In genomic region chr20:63864978-63865640, GRCh38 we compare ENCODE assay signal across 8 cellular contexts. TPM values are rescaled to one million over a fixed set of nuclear protein-coding genes. Genes with fewer than 3 reads are reported as not detected.
A peak's percentile ranks its signal among the peaks of the same experiment; 100 is the strongest.
DNase-seq lines count a peak whose midpoint lies in the region; ATAC-seq and TF ChIP-seq lines count a peak whose summit lies in the region.

Gene TPD52L2 (plus strand): TSS chr20:63865270. CDS start chr20:63865366, 96 bp downstream.

- peak within 1 kb of the TSS; percentile 87 to 99 (median 96) for H3K27ac Mint-ChIP-seq in CD4-positive, alpha-beta memory T cell

- no peaks in the 10 kb centered on the region for H3K27me3 ChIP-seq in CD4-positive, alpha-beta memory T cell (ENCODE audit: insufficient read depth, low read length)
- H3K27me3 ChIP-seq in lower lobe of right lung (ENCODE audit: low read depth), result no peaks in the 10 kb centered on the region

- H3K27me3 Mint-ChIP-seq in CD4-positive, alpha-beta memory T cell, result no peaks in the 10 kb centered on the region

- TF ChIP-seq CTCF in lower lobe of right lung (IDR thresholded peaks at IDR 0.05), result no peak

- ATAC-seq in GM19463 (IDR thresholded peaks at IDR 0.05; ENCODE audit: unreplicated experiment) (peak; percentile 77), lower lobe of right lung (peak; percentile 96)

- peak within 1 kb of the TSS; percentile 81 for H3K27ac ChIP-seq in CD4-positive, alpha-beta memory T cell (ENCODE audit: low read depth, low read length)
- peak within 1 kb of the TSS; percentile 96 for H3K27ac ChIP-seq in lower lobe of right lung

- H3K36me3 ChIP-seq in CD4-positive, alpha-beta memory T cell (ENCODE audit: insufficient read depth, low read length), result peaks cover 9% of the 10 kb centered on the region
- peaks cover 38% of the 10 kb centered on the region for H3K36me3 ChIP-seq in lower lobe of right lung

- H3K9me3 ChIP-seq in CD4-positive, alpha-beta memory T cell (ENCODE audit: control insufficient read depth in 1 of 2, low read length in 2 of 2), result no peaks in the 10 kb centered on the region
- no peaks in the 10 kb centered on the region for H3K9me3 ChIP-seq in lower lobe of right lung

- H3K4me3 ChIP-seq in CD4-positive, alpha-beta memory T cell (ENCODE audit: low read length in 2 of 2), result peak within 1 kb of the TSS; percentile 81 to 90
- peak within 1 kb of the TSS; percentile 65 for H3K4me3 ChIP-seq in lower lobe of right lung

- peaks cover 0 to 2% (median 0%) of the 10 kb centered on the region in 8 donors for H3K9me3 Mint-ChIP-seq in CD4-positive, alpha-beta memory T cell

- CTCF ChIA-PET in CD4-positive, alpha-beta memory T cell (lab: Charles Lee; ENCODE audit: partially characterized antibody), result interaction anchor here (0.7 to 4.8 kb wide), 15 partner anchors 79 to 371 kb away, joined by 3 to 39 read pairs (median 4); partner anchors contain the start of genes ARFRP1, PRPF6, PTK6 and UCKL1

- peaks cover 29% of the 10 kb centered on the region for H3K4me1 ChIP-seq in CD4-positive, alpha-beta memory T cell (ENCODE audit: insufficient read depth, low read length)
- peaks cover 29% of the 10 kb centered on the region for H3K4me1 ChIP-seq in lower lobe of right lung

- POLR2A ChIA-PET in CD4-positive, alpha-beta memory T cell (lab: Charles Lee; ENCODE audit: partially characterized antibody), result interaction anchor here (0.8 to 3.8 kb wide), 33 partner anchors 10 to 369 kb away, joined by 3 to 37 read pairs (median 5); partner anchors contain the start of genes ARFRP1, HELZ2, LIME1 and OPRL1

- intact Hi-C loops in CD4-positive, alpha-beta memory T cell (cut with micrococcal nuclease), result loop anchor here (1.0 to 5.0 kb wide), 12 partner anchors 30 to 345 kb away; partner anchors contain the start of genes ARFRP1, DNAJC5, PPDPF and RTEL1
- intact Hi-C loops in lower lobe of right lung (cut with DNase I), result no loop called here

- H3K4me1 Mint-ChIP-seq in CD4-positive, alpha-beta memory T cell, result peaks cover 15 to 48% (median 29%) of the 10 kb centered on the region in 4 donors

- H3K4me3 Mint-ChIP-seq in CD4-positive, alpha-beta memory T cell, result peak within 1 kb of the TSS; percentile 90 to 99 (median 96)

- peak; percentile 96 to 99 (median 97) for DNase-seq in CD4-positive, alpha-beta memory T cell
- peak; percentile 98 for DNase-seq in HS-27A (ENCODE audit: low read depth)
- DNase-seq in NK-92 (lab: John Stamatoyannopoulos, UW; ENCODE audit: unreplicated experiment), result peak; percentile 84
- peak; percentile 95 for DNase-seq in activated CD8-positive, alpha-beta memory T cell treated with anti-CD3 and anti-CD28 coated beads for 1 hour (ENCODE audit: extremely low read depth in 1 of 2, low read depth in 1 of 2)
- peak; percentile 98 for DNase-seq in effector CD4-positive, alpha-beta T cell
- peak; percentile 99 for DNase-seq in lower lobe of right lung
- peak; percentile 96 to 99 (median 97) for DNase-seq in stimulated activated CD4-positive, alpha-beta T cell treated with anti-CD3 and anti-CD28 coated beads, TNF-alpha, amount 100 ng/mL, for 24 hours (ENCODE audit: low read depth in 3 of 3)

- H3K36me3 Mint-ChIP-seq in CD4-positive, alpha-beta memory T cell, result peaks cover 15 to 35% of the 10 kb centered on the region in 2 donors

RNA-seq across cellular contexts. Expression of gene TPD52L2, which starts in this region (rescaled TPM):
- total RNA-seq in CD4-positive, alpha-beta memory T cell, result 10 to 100 TPM; 44.4 to 44.9 TPM
- 10 to 100 TPM; 66.4 to 76.1 TPM for polyA plus RNA-seq in CD4-positive, alpha-beta memory T cell
- total RNA-seq in lower lobe of right lung, result 76.9 TPM

Comparison
In these comparisons a context has a peak if more than half of its experiments do, and no peak if none do; other contexts are left out.
1. Peak in every context shown above with its lines: DNase-seq, ATAC-seq, H3K4me3 ChIP-seq and H3K27ac ChIP-seq.